13 cellular contexts compared by ENCODE assay signal in the genomic region with DNA sequence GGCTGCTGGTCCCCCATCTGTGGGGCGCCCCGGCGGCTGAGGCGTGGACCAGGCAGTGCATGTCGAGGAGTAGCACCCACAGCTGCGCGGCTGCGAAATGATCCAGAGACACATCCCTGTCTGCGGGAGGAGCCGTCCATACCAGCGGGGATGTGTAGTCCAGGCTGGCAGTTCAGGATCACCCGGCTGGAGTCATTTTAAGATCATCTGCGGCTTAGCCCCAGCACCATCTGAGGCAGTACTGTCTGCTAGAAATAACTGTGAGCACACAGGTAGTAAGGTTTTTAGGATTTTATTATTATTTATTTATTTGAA. TPM values are rescaled to one million over a fixed set of nuclear protein-coding genes. Genes with fewer than 3 reads are reported as not detected.
DNase-seq lines count a peak whose midpoint lies in the region; ATAC-seq and TF ChIP-seq lines count a peak whose summit lies in the region.
"Had no signal": no experiment of that assay in that cellular context is flagged by ENCODE, and none has a peak within 500 bp of the region (broad histone marks: within the 10 kb centered on the region; RNA-seq: fewer than 3 reads in every experiment).

No MANE protein-coding gene starts in this region.

- no peak overlapping the region for H4K91ac ChIP-seq in mesenchymal stem cell (ENCODE audit: low read length)

- H3K79me1 ChIP-seq in mesenchymal stem cell (replicated peaks; ENCODE audit: low read length, poor library complexity, severe bottlenecking) = peaks cover 6% of the 10 kb centered on the region

- no peak overlapping the region for H2BK12ac ChIP-seq in mesenchymal stem cell (ENCODE audit: low read length in 2 of 2)

- H3K18ac ChIP-seq in mesenchymal stem cell (ENCODE audit: low read depth in 1 of 2, low read length in 2 of 2) = no peak overlapping the region

- H3K23ac ChIP-seq in mesenchymal stem cell (ENCODE audit: low read length in 2 of 2) = no peak overlapping the region

- peaks cover 14% of the 10 kb centered on the region for H3K36me3 ChIP-seq in OCI-LY1 (ENCODE audit: insufficient read depth, low read length)
- H3K36me3 ChIP-seq in psoas muscle (ENCODE audit: insufficient read depth in 1 of 2, low read depth in 1 of 2) = peaks cover 0 to 16% of the 10 kb centered on the region in 2 donors
- H3K36me3 ChIP-seq in tibial artery = peaks cover 0 to 16% (median 15%) of the 10 kb centered on the region in 3 donors
- H3K36me3 ChIP-seq in mesenchymal stem cell (ENCODE audit: control insufficient read depth in 1 of 2, insufficient read depth in 2 of 2, low read depth in 1 of 2, low read length in 2 of 2) = peaks cover 7 to 44% of the 10 kb centered on the region in 2 experiments

- H2AK5ac ChIP-seq in mesenchymal stem cell (ENCODE audit: low read length, severe bottlenecking) = no peak overlapping the region

- no peak overlapping the region for H4K8ac ChIP-seq in mesenchymal stem cell (ENCODE audit: low read length)

- TF ChIP-seq CTCF in OCI-LY1 (IDR thresholded peaks at IDR 0.05; ENCODE audit: low read length) (no peak), dorsolateral prefrontal cortex (IDR thresholded peaks at IDR 0.05 in 54 of 56, conservative IDR thresholded peaks at IDR 0.05 in 2 of 56; ENCODE audit: low read depth in 1 of 56, partially characterized antibody in 56 of 56) (peak in 1 of 56 donors; percentile 1), psoas muscle (IDR thresholded peaks at IDR 0.05) (no peak), tibial artery (IDR thresholded peaks at IDR 0.05) (no peak)

- H2AFZ ChIP-seq in OCI-LY1 (ENCODE audit: low read length) (no peak overlapping the region), mesenchymal stem cell (ENCODE audit: low read depth, low read length) (no peak overlapping the region)

- H3K4me1 ChIP-seq in OCI-LY1 (ENCODE audit: insufficient read depth, low read length, severe bottlenecking) (peaks cover 58% of the 10 kb centered on the region), psoas muscle (peaks cover 8% of the 10 kb centered on the region), tibial artery (peaks cover 0 to 57% (median 14%) of the 10 kb centered on the region in 4 donors), mesenchymal stem cell (ENCODE audit: control insufficient read depth, insufficient read depth, low read depth, low read length) (peaks cover 34% of the 10 kb centered on the region)

- H2BK5ac ChIP-seq in mesenchymal stem cell (ENCODE audit: low read depth, low read length, poor library complexity, severe bottlenecking) = no peak overlapping the region

- no peak overlapping the region for H2BK15ac ChIP-seq in mesenchymal stem cell (ENCODE audit: low read depth, poor library complexity, severe bottlenecking)

- peak overlapping the region; percentile 68 for H3K27ac ChIP-seq in OCI-LY1 (ENCODE audit: low read depth, low read length, poor library complexity, severe bottlenecking)
- peak overlapping the region; percentile 49 to 98 (median 90) for H3K27ac ChIP-seq in dorsolateral prefrontal cortex
- H3K27ac ChIP-seq in psoas muscle = peak overlapping the region; percentile 66
- no peak overlapping the region for H3K27ac ChIP-seq in tibial artery
- no peak overlapping the region for H3K27ac ChIP-seq in mesenchymal stem cell (ENCODE audit: low read length, poor library complexity, severe bottlenecking)

- H3K9ac ChIP-seq in OCI-LY1 (ENCODE audit: low read length) (peak overlapping the region; percentile 66; the same call in 1 of the 2 replicates), mesenchymal stem cell (ENCODE audit: low read length) (no peak overlapping the region)

- no peaks in the 10 kb centered on the region for H4K20me1 ChIP-seq in OCI-LY1 (ENCODE audit: insufficient read depth, low read length)

- H3K27me3 ChIP-seq in OCI-LY1 (ENCODE audit: insufficient read depth, low read length) (no peaks in the 10 kb centered on the region), dorsolateral prefrontal cortex (no peaks in the 10 kb centered on the region), psoas muscle (ENCODE audit: insufficient read depth in 3 of 3, low read length in 2 of 3) (no peaks in the 10 kb centered on the region), tibial artery (no peaks in the 10 kb centered on the region), mesenchymal stem cell (ENCODE audit: control insufficient read depth in 1 of 2, insufficient read depth in 1 of 2, low read length in 2 of 2) (no peaks in the 10 kb centered on the region)

- H3K14ac ChIP-seq in mesenchymal stem cell (ENCODE audit: low read length in 2 of 2) = no peak overlapping the region

- H3K9me3 ChIP-seq in OCI-LY1 (ENCODE audit: low read length) (no peaks in the 10 kb centered on the region), psoas muscle (no peaks in the 10 kb centered on the region), tibial artery (no peaks in the 10 kb centered on the region), mesenchymal stem cell (ENCODE audit: control insufficient read depth, low read length) (no peaks in the 10 kb centered on the region)

- no peak overlapping the region for H3K4ac ChIP-seq in mesenchymal stem cell (ENCODE audit: low read depth in 1 of 2, low read length in 2 of 2)

- intact Hi-C loops in dorsolateral prefrontal cortex (cut with DNase I) = no loop called here
- intact Hi-C loops in psoas muscle (cut with DNase I) = no loop called here
- intact Hi-C loops in tibial artery (cut with DNase I; ENCODE audit: low total_unique reads) = no loop called here

- no peaks in the 10 kb centered on the region for H3K9me2 ChIP-seq in OCI-LY1 (ENCODE audit: low read depth, low read length)

- H3K4me2 ChIP-seq in OCI-LY1 (ENCODE audit: low read length) = peak overlapping the region; percentile 73
- no peak overlapping the region for H3K4me2 ChIP-seq in mesenchymal stem cell (ENCODE audit: low read length, poor library complexity, severe bottlenecking)

- peaks cover 32% of the 10 kb centered on the region for H3K79me2 ChIP-seq in OCI-LY1 (ENCODE audit: insufficient read depth, low read length)

- no peak overlapping the region for H2BK120ac ChIP-seq in mesenchymal stem cell (ENCODE audit: low read depth, low read length)

- peak in 1 of 10 donors; percentile 58 for DNase-seq in dorsolateral prefrontal cortex
- no peak for DNase-seq in psoas muscle
- no peak for DNase-seq in tibial artery
- no peak for DNase-seq in medulla oblongata (ENCODE audit: extremely low spot score)
- DNase-seq in mesenchymal stem cell = no peak
- DNase-seq: activated naive CD4-positive, alpha-beta T cell treated with Interleukin-2 at 50 U/mL for 16 hours; AML-193; erythroblast; Karpas-422; left ventricle myocardium superior; NCI-H187; NCI-H69 had no signal

- WGBS in psoas muscle, 3 donors = 84 to 87% (median 86%) methylated on average over 13 of the region's 13 CpGs
- 96% methylated on average over 13 of the region's 13 CpGs for WGBS in mesenchymal stem cell

- H3F3A ChIP-seq in OCI-LY1 (ENCODE audit: insufficient read depth, low read length) = peaks cover 3% of the 10 kb centered on the region; the same call in 1 of the 2 replicates

- H3K4me3 ChIP-seq in OCI-LY1 (ENCODE audit: low read depth, low read length, poor library complexity, severe bottlenecking) (peak overlapping the region; percentile 54), dorsolateral prefrontal cortex (peak overlapping the region in 45 of 59 donors; percentile 1 to 58 (median 32)), psoas muscle (peak overlapping the region; percentile 38), tibial artery (no peak overlapping the region), mesenchymal stem cell (ENCODE audit: insufficient read depth in 1 of 2, low read depth in 1 of 2, low read length in 2 of 2) (no peak overlapping the region)

- no peak for ATAC-seq in psoas muscle
- ATAC-seq: left ventricle myocardium superior had no signal

RNA-seq across cellular contexts. Expression of gene ADAT3, which starts 3.1 kb away (rescaled TPM):
- total RNA-seq in dorsolateral prefrontal cortex = 10 to 100 TPM in 3 of 120 experiments, 1 to 10 TPM in 117; 2.5 to 11.7 (median 5.9) TPM
- 1 to 10 TPM; 1.4 to 2.2 (median 1.7) TPM for total RNA-seq in psoas muscle
- 1 to 10 TPM; 2.4 to 7.2 (median 3.6) TPM for polyA plus RNA-seq in psoas muscle
- 4.9 TPM for polyA plus RNA-seq in mesenchymal stem cell (2013, experiment 1 of 2)
- polyA plus RNA-seq in mesenchymal stem cell (2013, experiment 2 of 2) = 4.9 TPM

RNA-seq across cellular contexts. Expression of gene SCAMP4, which starts 3.1 kb away (rescaled TPM):
- total RNA-seq in dorsolateral prefrontal cortex (10 to 100 TPM; 39.8 to 90.1 (median 58.7) TPM), psoas muscle (10 to 100 TPM; 13.4 to 16.3 (median 15.1) TPM)
- 10 to 100 TPM in 2 of 3 donors, 1 to 10 TPM in 1; 9.5 to 17.5 (median 15.5) TPM for polyA plus RNA-seq in psoas muscle
- 66.6 TPM for polyA plus RNA-seq in mesenchymal stem cell (2013, experiment 1 of 2)
- polyA plus RNA-seq in mesenchymal stem cell (2013, experiment 2 of 2) = 67.9 TPM

RNA-seq across cellular contexts. Expression of gene ABHD17A, which starts 23.0 kb away (rescaled TPM):
- total RNA-seq in dorsolateral prefrontal cortex (100 to 1,000 TPM in 118 of 120 experiments, 10 to 100 TPM in 2; 93.9 to 197 (median 126) TPM), psoas muscle (10 to 100 TPM; 38.5 to 54.2 (median 42.3) TPM)
- polyA plus RNA-seq in psoas muscle = 10 to 100 TPM; 35.5 to 58.9 (median 47.6) TPM
- 60.5 TPM for polyA plus RNA-seq in mesenchymal stem cell (2013, experiment 1 of 2)
- polyA plus RNA-seq in mesenchymal stem cell (2013, experiment 2 of 2) = 60.5 TPM

RNA-seq across cellular contexts. Expression of gene CSNK1G2, which starts 32.7 kb away (rescaled TPM):
- total RNA-seq in dorsolateral prefrontal cortex (10 to 100 TPM; 36.6 to 99.4 (median 58.0) TPM), psoas muscle (10 to 100 TPM; 22.3 to 34.1 (median 33.0) TPM)
- 10 to 100 TPM; 25.3 to 49.8 (median 34.2) TPM for polyA plus RNA-seq in psoas muscle
- 89.1 TPM for polyA plus RNA-seq in mesenchymal stem cell (2013, experiment 1 of 2)
- 88.0 TPM for polyA plus RNA-seq in mesenchymal stem cell (2013, experiment 2 of 2)

RNA-seq across cellular contexts. Expression of gene KLF16, which starts 44.9 kb away (rescaled TPM):
- total RNA-seq in dorsolateral prefrontal cortex (10 to 100 TPM; 18.4 to 58.7 (median 34.5) TPM), psoas muscle (10 to 100 TPM in 1 of 4 donors, 1 to 10 TPM in 3; 3.0 to 11.1 (median 4.3) TPM)
- polyA plus RNA-seq in psoas muscle = 10 to 100 TPM in 1 of 3 donors, 1 to 10 TPM in 2; 2.2 to 13.0 (median 3.1) TPM
- polyA plus RNA-seq in mesenchymal stem cell (2013, experiment 1 of 2) = 25.8 TPM
- 28.0 TPM for polyA plus RNA-seq in mesenchymal stem cell (2013, experiment 2 of 2)

Comparison
In these comparisons a context has a peak if more than half of its experiments do, and no peak if none do; other contexts are left out.
1. H3K27ac ChIP-seq: peak in OCI-LY1 (single experiment), dorsolateral prefrontal cortex (59 of 59) and psoas muscle (single experiment); none in tibial artery (0 of 2) and mesenchymal stem cell (single experiment).
2. H3K4me3 ChIP-seq: peak in OCI-LY1 (single experiment), dorsolateral prefrontal cortex (45 of 59) and psoas muscle (single experiment); none in tibial artery (0 of 2) and mesenchymal stem cell (0 of 2).